19 cellular contexts compared by ENCODE assay signal in genomic region chr3:108527109-108527508, GRCh38. TPM values are rescaled to one million over a fixed set of nuclear protein-coding genes. Genes with fewer than 3 reads are reported as not detected.
DNase-seq lines count a peak whose midpoint lies in the region; ATAC-seq and TF ChIP-seq lines count a peak whose summit lies in the region.
"Had no signal": no experiment of that assay in that cellular context is flagged by ENCODE, and none has a peak within 500 bp of the region (broad histone marks: within the 10 kb centered on the region; RNA-seq: fewer than 3 reads in every experiment).

No MANE protein-coding gene starts in this region.

- H3K4me2 ChIP-seq in mesendoderm (ENCODE audit: low read length): no peak overlapping the region

- peaks cover 4% of the 10 kb centered on the region in 2 donors for H3K9me3 Mint-ChIP-seq in stimulated activated naive B cell treated with anti-CD40 and anti-IgM and Interleukin-4, amounts not matched to agents 10 μg/mL and 1 μg/mL and 100 μg/mL, for 72 hours

- no peak overlapping the region for H3K4me3 ChIP-seq in HL-60 (replicated peaks; ENCODE audit: insufficient read depth, low read length)
- no peak overlapping the region for H3K4me3 ChIP-seq in WERI-Rb-1 (ENCODE audit: low read depth, low read length)
- no peak overlapping the region for H3K4me3 ChIP-seq in mesendoderm (ENCODE audit: low read length)
- H3K4me3 ChIP-seq in retinal pigment epithelial cell (ENCODE audit: low read length): no peak overlapping the region
- H3K4me3 ChIP-seq: SJCRH30 had no signal

- ATAC-seq in GM18511 (IDR thresholded peaks at IDR 0.05; ENCODE audit: unreplicated experiment): no peak
- ATAC-seq in stimulated activated naive B cell treated with anti-CD40 and anti-IgM and Interleukin-4, amounts not matched to agents 10 μg/mL and 1 μg/mL and 100 μg/mL, for 72 hours (replicated peaks): no peak

- H2BK120ac ChIP-seq in mesendoderm (ENCODE audit: low read depth, low read length): no peak overlapping the region

- no peak overlapping the region for H4K5ac ChIP-seq in mesendoderm (ENCODE audit: low read length)

- DNase-seq in HL-60 (ENCODE audit: low read depth in 1 of 2, low spot score in 1 of 2) (no peak), WERI-Rb-1 (peak; percentile 33), mesendoderm (peak; percentile 19), retinal pigment epithelial cell (ENCODE audit: low read depth) (peak; percentile 43)
- no peak for DNase-seq in stimulated activated CD4-positive, alpha-beta T cell treated with anti-CD3 and anti-CD28 coated beads, Interleukin-2, amount 100 ng/mL, for 48 hours
- no peak for DNase-seq in stimulated activated naive B cell treated with anti-CD40 and anti-IgM and Interleukin-4, amounts not matched to agents 10 μg/mL and 1 μg/mL and 100 μg/mL, for 72 hours
- DNase-seq: CD4-positive, CD25-positive, alpha-beta regulatory T cell; EL; GOT3; HCEC 1CT; KG1; NCI-H1092; NCI-H1436; NCI-H187 treated with DMSO at 0.1 percent for 48 hours; NCI-H2107; NCI-H69; SJCRH30 had no signal

- H3K36me3 Mint-ChIP-seq in stimulated activated naive B cell treated with anti-CD40 and anti-IgM and Interleukin-4, amounts not matched to agents 10 μg/mL and 1 μg/mL and 100 μg/mL, for 72 hours: no peaks in the 10 kb centered on the region

- H3K4me3 Mint-ChIP-seq in stimulated activated naive B cell treated with anti-CD40 and anti-IgM and Interleukin-4, amounts not matched to agents 10 μg/mL and 1 μg/mL and 100 μg/mL, for 72 hours: no peak overlapping the region
- H3K4me3 Mint-ChIP-seq: CD4-positive, CD25-positive, alpha-beta regulatory T cell had no signal

- peak overlapping the region; percentile 10; the same call in 1 of the 2 replicates for H3K27ac ChIP-seq in HL-60 (replicated peaks)
- no peak overlapping the region for H3K27ac ChIP-seq in WERI-Rb-1
- no peak overlapping the region for H3K27ac ChIP-seq in mesendoderm (ENCODE audit: low read depth, low read length)
- H3K27ac ChIP-seq: RWPE1, SJCRH30 had no signal

- no peak overlapping the region for H2AK5ac ChIP-seq in mesendoderm (ENCODE audit: low read length)

- H3K4me1 ChIP-seq in mesendoderm (ENCODE audit: control insufficient read depth, low read depth, low read length): no peaks in the 10 kb centered on the region

- no peak overlapping the region for H3K18ac ChIP-seq in mesendoderm (ENCODE audit: low read length)

- no peaks in the 10 kb centered on the region for H3K79me2 ChIP-seq in mesendoderm (ENCODE audit: control insufficient read depth, insufficient read depth, low read length)

- H3K9ac ChIP-seq in mesendoderm (ENCODE audit: low read length): no peak overlapping the region

- no peaks in the 10 kb centered on the region for H3K36me3 ChIP-seq in WERI-Rb-1
- no peaks in the 10 kb centered on the region for H3K36me3 ChIP-seq in mesendoderm (ENCODE audit: control insufficient read depth, insufficient read depth, low read length)
- H3K36me3 ChIP-seq: SJCRH30 had no signal

- no peak overlapping the region for H2BK15ac ChIP-seq in mesendoderm (replicated peaks; ENCODE audit: low read depth)

- H3K79me1 ChIP-seq in mesendoderm (ENCODE audit: low read length): no peaks in the 10 kb centered on the region

- peaks cover 0 to 4% of the 10 kb centered on the region in 2 donors for H3K27me3 Mint-ChIP-seq in stimulated activated naive B cell treated with anti-CD40 and anti-IgM and Interleukin-4, amounts not matched to agents 10 μg/mL and 1 μg/mL and 100 μg/mL, for 72 hours

- TF ChIP-seq CTCF in HL-60 (IDR thresholded peaks at IDR 0.05; ENCODE audit: insufficient read depth, low read length): no peak
- TF ChIP-seq CTCF in WERI-Rb-1 (IDR thresholded peaks at IDR 0.05; ENCODE audit: low read depth, low read length): no peak
- no peak for TF ChIP-seq CTCF in retinal pigment epithelial cell (conservative IDR thresholded peaks at IDR 0.05; ENCODE audit: low read depth, low read length)

- H3K4ac ChIP-seq in mesendoderm (ENCODE audit: low read depth, low read length): no peak overlapping the region

- no peaks in the 10 kb centered on the region for H3K27me3 ChIP-seq in HL-60 (ENCODE audit: insufficient read depth, poor library complexity, severe bottlenecking)
- no peaks in the 10 kb centered on the region for H3K27me3 ChIP-seq in WERI-Rb-1 (ENCODE audit: insufficient read depth, low read depth, severe bottlenecking)
- H3K27me3 ChIP-seq in mesendoderm (ENCODE audit: insufficient read depth, low read length, poor library complexity): no peaks in the 10 kb centered on the region
- H3K27me3 ChIP-seq: SJCRH30 had no signal

- H3K56ac ChIP-seq in mesendoderm (ENCODE audit: low read length): no peak overlapping the region

- no peak overlapping the region for H4K8ac ChIP-seq in mesendoderm (ENCODE audit: low read depth, low read length)

- no peak overlapping the region for H3K23ac ChIP-seq in mesendoderm (ENCODE audit: low read length)

- H2BK5ac ChIP-seq in mesendoderm (ENCODE audit: low read length): no peak overlapping the region

- H3K4me1 Mint-ChIP-seq in stimulated activated naive B cell treated with anti-CD40 and anti-IgM and Interleukin-4, amounts not matched to agents 10 μg/mL and 1 μg/mL and 100 μg/mL, for 72 hours: peaks cover 17 to 33% of the 10 kb centered on the region in 2 donors

- H3K9me3 ChIP-seq in WERI-Rb-1 (ENCODE audit: severe bottlenecking): no peaks in the 10 kb centered on the region
- H3K9me3 ChIP-seq: SJCRH30 had no signal

- no peak overlapping the region for H3K27ac Mint-ChIP-seq in stimulated activated naive B cell treated with anti-CD40 and anti-IgM and Interleukin-4, amounts not matched to agents 10 μg/mL and 1 μg/mL and 100 μg/mL, for 72 hours
- H3K27ac Mint-ChIP-seq: CD4-positive, CD25-positive, alpha-beta regulatory T cell had no signal

RNA-seq across cellular contexts. Expression of gene MYH15, which starts 16.7 kb away (rescaled TPM):
- polyA plus RNA-seq in mesendoderm (2013, experiment 1 of 2): 0.08 TPM
- 0.07 TPM for polyA plus RNA-seq in mesendoderm (2013, experiment 2 of 2)

Comparison
In these comparisons a context has a peak if more than half of its experiments do, and no peak if none do; other contexts are left out.
1. DNase-seq: peak in WERI-Rb-1 (single experiment), mesendoderm (single experiment) and retinal pigment epithelial cell (single experiment); none in HL-60 (0 of 2), stimulated activated CD4-positive, alpha-beta T cell treated with anti-CD3 and anti-CD28 coated beads, Interleukin-2, amount 100 ng/mL, for 48 hours (0 of 2) and stimulated activated naive B cell treated with anti-CD40 and anti-IgM and Interleukin-4, amounts not matched to agents 10 μg/mL and 1 μg/mL and 100 μg/mL, for 72 hours (single experiment).